In the genomic region with DNA sequence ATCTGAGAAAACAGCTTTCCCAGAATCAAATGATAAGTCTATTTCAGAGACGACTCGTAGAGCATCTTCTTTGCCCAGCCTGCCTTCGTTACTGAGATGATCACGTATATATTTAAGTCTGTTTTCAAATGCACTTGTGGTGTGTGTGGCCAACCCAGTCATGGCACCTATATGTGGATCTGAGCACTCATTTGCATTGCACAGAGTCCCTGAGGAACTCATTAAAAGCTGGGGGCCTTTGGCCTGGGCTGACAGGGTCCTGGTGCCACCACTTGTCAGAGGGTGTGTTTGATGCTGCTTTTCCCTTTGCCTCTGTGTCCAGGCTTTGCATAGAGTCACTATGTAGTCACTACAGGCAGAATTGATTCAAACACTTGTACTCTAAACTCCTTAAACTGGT, we compare ENCODE assay signal across 8 cellular contexts. TPM values are rescaled to one million over a fixed set of nuclear protein-coding genes. Genes with fewer than 3 reads are reported as not detected.
"Had no signal": no experiment of that assay in that cellular context is flagged by ENCODE, and none has a peak within 500 bp of the region (broad histone marks: within the 10 kb centered on the region; RNA-seq: fewer than 3 reads in every experiment).

No MANE protein-coding gene starts in this region.

- DNase-seq: GDM1, GF-D8 had no signal

- FAIRE-seq: G401.6, GM12891, GM12892, GM18507, GM19239 had no signal

RNA-seq across cellular contexts. Expression of a gene that starts 17.4 kb away (rescaled TPM):
- total RNA-seq: G401 had no signal
